ENCODE assay signal across 9 cellular contexts in the genomic region with DNA sequence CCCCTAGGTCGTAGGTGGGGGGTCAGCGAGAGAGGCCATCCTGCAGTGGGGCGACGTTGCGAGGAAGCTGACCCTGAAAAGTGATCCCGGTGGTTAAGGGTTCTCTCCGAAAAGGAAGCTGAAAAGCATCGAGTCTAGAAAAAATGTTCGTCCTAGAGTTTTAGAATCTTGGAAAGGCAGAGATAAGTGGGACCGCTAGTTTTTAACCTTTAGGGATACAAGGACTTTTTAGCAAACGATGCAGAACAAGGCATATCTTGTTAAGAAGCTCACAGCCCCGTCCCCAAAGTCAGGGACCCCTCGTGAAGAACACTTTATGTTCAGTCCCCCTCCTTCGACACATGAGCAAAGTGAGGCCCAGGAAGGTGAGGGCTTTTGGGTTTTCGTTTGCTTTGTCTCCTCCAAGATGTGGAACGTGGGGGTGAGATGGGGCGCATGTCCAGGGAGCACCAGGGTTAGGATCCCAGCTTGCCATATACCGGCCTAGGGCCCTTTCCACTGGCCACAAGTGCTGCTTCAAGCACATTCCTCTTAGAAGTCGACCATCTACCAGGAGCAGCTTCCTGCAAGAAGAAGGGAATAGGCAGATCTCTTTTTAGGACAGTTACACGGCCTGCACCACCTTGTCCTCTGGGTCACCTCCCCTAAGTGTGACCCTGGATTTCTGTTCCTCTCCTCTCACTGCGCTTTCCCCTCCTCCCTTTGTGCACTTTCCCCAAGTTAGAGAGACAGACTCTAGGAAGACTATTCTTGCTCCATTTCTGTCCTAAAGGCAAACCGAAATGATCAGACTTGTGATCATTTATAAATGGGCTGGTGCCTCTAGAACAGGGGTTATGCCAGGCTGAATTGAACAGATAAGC. TPM values are rescaled to one million over a fixed set of nuclear protein-coding genes. Genes with fewer than 3 reads are reported as not detected.
DNase-seq lines count a peak whose midpoint lies in the region; ATAC-seq, FAIRE-seq and TF ChIP-seq lines count a peak whose summit lies in the region.
"Had no signal": no experiment of that assay in that cellular context is flagged by ENCODE, and none has a peak within 500 bp of the region (broad histone marks: within the 10 kb centered on the region; RNA-seq: fewer than 3 reads in every experiment).

No MANE protein-coding gene starts in this region.

- no peak for ATAC-seq in GM18867 (IDR thresholded peaks at IDR 0.05; ENCODE audit: unreplicated experiment)

- H3K36me3 ChIP-seq in adipocyte (ENCODE audit: control insufficient read depth, insufficient read depth, low read length, severe bottlenecking) (no peaks in the 10 kb centered on the region), keratinocyte (ENCODE audit: control insufficient read depth in 2 of 2, extremely low read depth in 1 of 2, insufficient read depth in 2 of 2, low read length in 2 of 2) (no peaks in the 10 kb centered on the region), thymus (ENCODE audit: control insufficient read depth, insufficient read depth) (no peaks in the 10 kb centered on the region)

- no peaks in the 10 kb centered on the region for H3K9me3 ChIP-seq in adipocyte (ENCODE audit: control insufficient read depth, low read length)
- no peaks in the 10 kb centered on the region for H3K9me3 ChIP-seq in keratinocyte (ENCODE audit: control insufficient read depth, low read depth, low read length)
- H3K9me3 ChIP-seq in thymus (ENCODE audit: control insufficient read depth), result peaks cover 1% of the 10 kb centered on the region

- no peaks in the 10 kb centered on the region for H4K20me1 ChIP-seq in keratinocyte (ENCODE audit: control insufficient read depth, extremely low read depth, insufficient read depth, low read length)

- TF ChIP-seq CTCF in keratinocyte (optimal IDR thresholded peaks at IDR 0.05 in 1 of 3, IDR thresholded peaks at IDR 0.05 in 1 of 3, conservative IDR thresholded peaks at IDR 0.05 in 1 of 3; ENCODE audit: extremely low read depth in 1 of 3, insufficient read depth in 2 of 3, low read length in 3 of 3), result no peak

- FAIRE-seq in keratinocyte (lab: Jason Lieb, UNC), result no peak
- FAIRE-seq: TTC549 had no signal

- no peaks in the 10 kb centered on the region for H3K79me2 ChIP-seq in keratinocyte (ENCODE audit: control insufficient read depth, insufficient read depth, low read length)

- WGBS in thymus, result 56% methylated on average over 22 of the region's 22 CpGs

- H3K4me3 ChIP-seq in adipocyte (ENCODE audit: low read length) (peak overlapping the region; percentile 93), keratinocyte (ENCODE audit: control insufficient read depth in 2 of 3, extremely low read depth in 1 of 3, insufficient read depth in 2 of 3, low read depth in 1 of 3, low read length in 3 of 3) (peak overlapping the region; percentile 69 to 90 (median 86)), thymus (ENCODE audit: low read length) (peak overlapping the region; percentile 83)

- H2AFZ ChIP-seq in keratinocyte (ENCODE audit: control insufficient read depth, low read length), result peak overlapping the region; percentile 99

- peak overlapping the region; percentile 93 for H3K4me2 ChIP-seq in keratinocyte (ENCODE audit: control insufficient read depth, extremely low read depth, insufficient read depth, low read depth, low read length)

- peak; percentile 16 for DNase-seq in GM03348 (ENCODE audit: low spot score)
- DNase-seq in HT1080 (ENCODE audit: low read depth), result peak; percentile 6
- DNase-seq in adipocyte (ENCODE audit: low read depth), result peak; percentile 34
- DNase-seq in keratinocyte (ENCODE audit: low read depth, low spot score), result no peak
- DNase-seq in activated CD4-positive, CD25-positive, alpha-beta regulatory T cell (lab: John Stamatoyannopoulos, UW), result no peak
- no peak for DNase-seq in T1000 (lab: John Stamatoyannopoulos, UW)

- H3K9me1 ChIP-seq in keratinocyte (ENCODE audit: control insufficient read depth, extremely low read depth, insufficient read depth, low read length), result no peaks in the 10 kb centered on the region

- peaks cover 21% of the 10 kb centered on the region for H3K4me1 ChIP-seq in adipocyte (ENCODE audit: control insufficient read depth, insufficient read depth, low read length)
- H3K4me1 ChIP-seq in keratinocyte (ENCODE audit: control insufficient read depth, extremely low read depth, insufficient read depth, low read length), result peaks cover 14% of the 10 kb centered on the region
- H3K4me1 ChIP-seq in thymus (ENCODE audit: control insufficient read depth, insufficient read depth, low read length), result peaks cover 9% of the 10 kb centered on the region

- H3K27me3 ChIP-seq in adipocyte (replicated peaks; ENCODE audit: control insufficient read depth, insufficient read depth, low read length), result no peaks in the 10 kb centered on the region
- H3K27me3 ChIP-seq in keratinocyte (ENCODE audit: control insufficient read depth, extremely low read depth, insufficient read depth, low read length), result no peaks in the 10 kb centered on the region
- H3K27me3 ChIP-seq in thymus (ENCODE audit: control insufficient read depth, insufficient read depth), result no peaks in the 10 kb centered on the region

- H3K27ac ChIP-seq in keratinocyte (ENCODE audit: control insufficient read depth, insufficient read depth, low read length) (no peak overlapping the region), thymus (ENCODE audit: low read depth) (no peak overlapping the region)

- peak overlapping the region; percentile 91 for H3K9ac ChIP-seq in adipocyte (ENCODE audit: low read length)
- peak overlapping the region; percentile 71 for H3K9ac ChIP-seq in keratinocyte (ENCODE audit: control insufficient read depth, extremely low read depth, insufficient read depth, low read length)

- dilution Hi-C loops in keratinocyte (cut with MboI; ENCODE audit: extremely low pct_ligation_motif_present, low sequenced_read_pairs), result no loop called here

RNA-seq across cellular contexts. Expression of a gene that starts 1.0 kb away (rescaled TPM):
- 12.4 and 15.0 TPM in 2 replicates for total RNA-seq in HT1080 (2014; rRNA removed; shearing (Covaris generic))
- polyA plus RNA-seq in HT1080 (2015; cell fraction: cytosol; rRNA removed), result 13.4 TPM in 2 replicates
- 10.2 and 10.5 TPM in 2 replicates for polyA plus RNA-seq in HT1080 (2015; cell fraction: nucleus; rRNA removed)
- polyA plus RNA-seq in keratinocyte (3.8 to 5.9 TPM (median 4.7 TPM) in 3 replicates), thymus (3.0 TPM)
- 0.71 TPM for polyA plus RNA-seq in keratinocyte (2011; ENCODE audit: low read depth)
- polyA plus RNA-seq in keratinocyte (2011; cell fraction: cytosol; rRNA removed), result 2.4 and 5.2 TPM in 2 replicates
- polyA plus RNA-seq in keratinocyte (2011; cell fraction: nucleus; rRNA removed), result 4.7 and 6.2 TPM in 2 replicates
- polyA plus RNA-seq in keratinocyte (2012; ENCODE audit: low replicate concordance), result 1.6 and 4.1 TPM in 2 replicates
- polyA minus RNA-seq in keratinocyte, result 2.2 to 5.2 TPM (median 2.7 TPM) in 3 replicates
- polyA minus RNA-seq in keratinocyte (2011; cell fraction: cytosol; rRNA and poly(A)+ RNA removed), result 2.5 TPM
- 5.0 and 8.1 TPM in 2 replicates for polyA minus RNA-seq in keratinocyte (2011; cell fraction: nucleus; rRNA and poly(A)+ RNA removed)

Comparison
In these comparisons a context has a peak if more than half of its experiments do, and no peak if none do; other contexts are left out.
1. DNase-seq: peak in GM03348 (single experiment), HT1080 (single experiment) and adipocyte (single experiment); none in keratinocyte (single experiment), activated CD4-positive, CD25-positive, alpha-beta regulatory T cell (0 of 4) and T1000 (single experiment).
2. Peak in every context shown above with its lines, with median percentiles within 50 percentile points of each other: H3K4me3 ChIP-seq.